ENCODE assay signal across 8 cellular contexts in the genomic region with DNA sequence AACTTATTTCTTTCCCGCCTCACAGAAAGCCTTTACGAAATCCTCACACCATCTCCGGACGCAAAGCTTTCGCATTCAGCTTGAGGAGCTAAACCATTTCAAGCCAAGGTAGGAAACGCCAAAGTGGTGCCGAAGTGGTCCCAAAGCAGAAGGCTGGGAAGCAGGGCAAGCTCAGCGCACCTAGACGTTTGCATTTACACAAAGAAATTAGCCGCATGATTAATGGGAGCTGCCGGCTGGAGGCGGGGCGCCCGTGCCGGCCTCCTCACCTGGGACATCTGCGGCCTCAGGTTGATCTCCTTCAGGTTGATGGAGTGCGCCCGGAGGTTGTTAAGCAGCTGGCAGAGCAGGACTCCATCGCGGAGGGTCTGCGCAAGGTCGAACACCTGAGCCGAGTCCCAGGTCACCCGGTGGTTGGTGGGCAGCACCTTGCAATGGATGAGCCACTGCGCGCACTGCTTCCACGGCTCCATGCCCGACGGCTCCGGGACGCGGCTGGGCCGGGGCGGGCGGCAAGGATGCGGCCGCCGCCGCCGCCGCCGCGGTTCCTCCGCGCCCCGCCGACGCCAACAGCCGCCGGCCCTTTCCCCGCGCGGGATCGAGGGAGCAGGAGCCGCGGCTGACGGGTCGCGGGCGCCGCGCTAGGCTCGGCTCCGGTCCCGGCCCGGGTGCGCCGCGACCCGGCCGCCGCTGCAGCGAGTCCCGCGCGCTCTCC. TPM values are rescaled to one million over a fixed set of nuclear protein-coding genes. Genes with fewer than 3 reads are reported as not detected.
DNase-seq lines count a peak whose midpoint lies in the region; ATAC-seq, FAIRE-seq and TF ChIP-seq lines count a peak whose summit lies in the region.

No MANE protein-coding gene starts in this region.

- H3K4me1 ChIP-seq in kidney (ENCODE audit: control insufficient read depth in 1 of 2, insufficient read depth in 1 of 2, low read depth in 1 of 2, low read length in 2 of 2), result peaks cover 4 to 12% of the 10 kb centered on the region in 2 donors

- peak overlapping the region; percentile 73 to 80 for H3K4me3 ChIP-seq in kidney (ENCODE audit: low read length in 2 of 2)

- peak overlapping the region; percentile 64 for H3K4me3 Mint-ChIP-seq in MCF 10A (ENCODE audit: unreplicated experiment)

- no peak for FAIRE-seq in kidney (lab: Jason Lieb, UNC)

- no peaks in the 10 kb centered on the region for H3K9me3 ChIP-seq in kidney (ENCODE audit: control insufficient read depth in 1 of 2, low read length in 2 of 2)

- no peak for TF ChIP-seq CTCF in RWPE1 (conservative IDR thresholded peaks at IDR 0.05; ENCODE audit: low read depth)
- TF ChIP-seq CTCF in MCF 10A (IDR thresholded peaks at IDR 0.05; ENCODE audit: unreplicated experiment), result no peak
- no peak for TF ChIP-seq CTCF in kidney (IDR thresholded peaks at IDR 0.05; ENCODE audit: borderline replicate concordance, extremely low read depth, insufficient read depth)

- no peaks in the 10 kb centered on the region for H3K9me3 Mint-ChIP-seq in MCF 10A (ENCODE audit: unreplicated experiment)

- peaks cover 13% of the 10 kb centered on the region for H3K4me1 Mint-ChIP-seq in MCF 10A (ENCODE audit: insufficient read depth, unreplicated experiment)

- intact Hi-C loops in MCF 10A (cut with micrococcal nuclease), result loop anchor here (10.0 kb wide), 1 partner anchor 160 kb away; no protein-coding TSS in a partner anchor
- intact Hi-C loops in kidney (cut with DNase I), result no loop called here

- BruUV-seq in MCF 10A (replicated peaks; lab: Mats Ljungman, UMichigan), result no TSS peak

- CTCF ChIA-PET in RWPE1 (lab: Yijun Ruan, JAX), result interaction anchor here (0.6 to 0.9 kb wide), 4 partner anchors 161 to 823 kb away, joined by 3 to 5 read pairs (median 4); no protein-coding TSS in a partner anchor
- CTCF ChIA-PET in MCF 10A (lab: Yijun Ruan, JAX), result interaction anchor here (0.6 to 2.0 kb wide), 3 partner anchors 16 to 182 kb away, joined by 3 to 8 read pairs (median 3); no protein-coding TSS in a partner anchor

- peaks cover 10% of the 10 kb centered on the region for H3K27me3 Mint-ChIP-seq in MCF 10A (ENCODE audit: insufficient read depth, unreplicated experiment)

- H3K27ac Mint-ChIP-seq in MCF 10A (ENCODE audit: low read depth, unreplicated experiment), result no peak overlapping the region

- H3K9ac ChIP-seq in kidney (ENCODE audit: low read length in 2 of 2), result peak overlapping the region in 1 of 2 donors; percentile 62

- no peaks in the 10 kb centered on the region for H3K36me3 Mint-ChIP-seq in MCF 10A (ENCODE audit: insufficient read depth, unreplicated experiment)

- peak; percentile 55 for DNase-seq in NCI-H82 (lab: John Stamatoyannopoulos, UW)
- DNase-seq in NCI-H82 treated with DMSO at 0.1 percent for 48 hours (lab: John Stamatoyannopoulos, UW; ENCODE audit: unreplicated experiment), result no peak
- DNase-seq in RWPE1 (ENCODE audit: low spot score), result peak; percentile 34
- peak; percentile 15 for DNase-seq in MCF 10A (ENCODE audit: unreplicated experiment)
- DNase-seq in kidney, result peak; percentile 73
- DNase-seq in stimulated activated CD4-positive, alpha-beta T cell treated with anti-CD3 and anti-CD28 coated beads, Interleukin-2, amount 100 ng/mL, for 48 hours, result peak; percentile 14 to 16

- POLR2A ChIA-PET in RWPE1 (lab: Yijun Ruan, JAX; ENCODE audit: low non-redundant PET) (no interaction called here), MCF 10A (lab: Yijun Ruan, JAX) (interaction anchor here (0.9 to 1.2 kb wide), 2 partner anchors 13 to 183 kb away, joined by 3 to 4 read pairs; no protein-coding TSS in a partner anchor)

- H3K36me3 ChIP-seq in kidney (ENCODE audit: control insufficient read depth in 1 of 2, insufficient read depth in 2 of 2, low read length in 2 of 2), result no peaks in the 10 kb centered on the region

- H3K27ac ChIP-seq in RWPE1 (no peak overlapping the region), kidney (ENCODE audit: low read depth in 2 of 2, low read length in 2 of 2) (peak overlapping the region in 1 of 2 donors; percentile 34)

- no peak for ATAC-seq in HG03342 (IDR thresholded peaks at IDR 0.05; ENCODE audit: unreplicated experiment)
- ATAC-seq in HG02884 (IDR thresholded peaks at IDR 0.05; ENCODE audit: unreplicated experiment), result no peak

RNA-seq across cellular contexts. Expression of gene VAV3, which starts 0.4 kb away (rescaled TPM):
- total RNA-seq in MCF 10A (2022) (2.0 and 3.0 TPM in 2 replicates), kidney (87.5 TPM)
- 61.6 TPM for polyA plus RNA-seq in kidney (ENCODE audit: insufficient read depth, low read depth, low replicate concordance)

Comparison
In these comparisons a context has a peak if more than half of its experiments do, and no peak if none do; other contexts are left out.
1. RNA of gene VAV3, which starts 0.4 kb away (total RNA-seq): 87.5 TPM in kidney (single experiment); 2.0 to 3.0 TPM in MCF 10A; every median in the first group is over 10 times any median in the second.